24 cellular contexts compared by ENCODE assay signal in genomic region chr2:17460401-17461086, GRCh38. TPM values are rescaled to one million over a fixed set of nuclear protein-coding genes. Genes with fewer than 3 reads are reported as not detected.
"Had no signal": no experiment of that assay in that cellular context is flagged by ENCODE, and none has a peak within 500 bp of the region (broad histone marks: within the 10 kb centered on the region; RNA-seq: fewer than 3 reads in every experiment).

No MANE protein-coding gene starts in this region.

- H3K4me1 Mint-ChIP-seq: activated naive CD8-positive, alpha-beta T cell treated with anti-CD3 and anti-CD28 coated beads, Interleukin-2, amount 10 ng/mL, durations not matched to agents 7 days and 5 days; central memory CD8-positive, alpha-beta T cell had no signal

- H3K27me3 Mint-ChIP-seq: activated CD8-positive, alpha-beta T cell treated with anti-CD3 and anti-CD28 coated beads for 36 hours; activated naive CD8-positive, alpha-beta T cell treated with anti-CD3 and anti-CD28 coated beads, Interleukin-2, amount 10 ng/mL, durations not matched to agents 7 days and 5 days; central memory CD8-positive, alpha-beta T cell had no signal

- H3K36me3 Mint-ChIP-seq: activated naive CD8-positive, alpha-beta T cell treated with anti-CD3 and anti-CD28 coated beads, Interleukin-2, amount 10 ng/mL, durations not matched to agents 7 days and 5 days had no signal

- H3K4me3 Mint-ChIP-seq: activated CD8-positive, alpha-beta T cell treated with anti-CD3 and anti-CD28 coated beads for 36 hours; activated naive CD8-positive, alpha-beta T cell treated with anti-CD3 and anti-CD28 coated beads, Interleukin-2, amount 10 ng/mL, durations not matched to agents 7 days and 5 days; activated T-cell treated with anti-CD3 and anti-CD28 coated beads, Interleukin-2, amount 50 U/mL, for 72 hours; central memory CD8-positive, alpha-beta T cell; T-helper 1 cell treated with Interleukin-12 subunit alpha and Interleukin-12 subunit beta and Interleukin-4 antibody, amounts not matched to agents 30 μg/mL and 1 μg/mL, for 36 hours had no signal

- DNase-seq: activated CD4-positive, alpha-beta T cell treated with anti-CD3 and anti-CD28 coated beads for 4 hours; activated CD8-positive, alpha-beta memory T cell treated with anti-CD3 and anti-CD28 coated beads, Interleukin-2, amount 50 U/mL, for 4 hours; activated CD8-positive, alpha-beta T cell treated with anti-CD3 and anti-CD28 coated beads for 36 hours; activated gamma-delta T cell treated with Interleukin-2 at 50 U/mL for 16 hours; activated naive CD4-positive, alpha-beta T cell treated with anti-CD3 and anti-CD28 coated beads, Interleukin-2, amount 50 U/mL, for 16 hours; activated naive CD8-positive, alpha-beta T cell treated with anti-CD3 and anti-CD28 coated beads, Interleukin-2, amount 10 ng/mL, durations not matched to agents 7 days and 5 days; activated T-cell treated with anti-CD3 and anti-CD28 coated beads, Interleukin-2, amount 50 U/mL, for 72 hours; adrenal gland; anterior cingulate cortex; KBM-7; NCI-H1092; NCI-H1417 treated with DMSO at 0.1 percent for 48 hours; NCI-H1694; NCI-H2029; NCI-H2107; NCI-H510A treated with DMSO at 0.1 percent for 48 hours; NCI-H69; PC-3; SHP77 treated with DMSO at 0.1 percent for 48 hours had no signal

- H3K9me3 Mint-ChIP-seq: activated T-helper 2 cell treated with anti-CD3 and anti-CD28 coated beads, Interferon-gamma antibody, Interleukin-2, Interleukin-4, amounts not matched to agents 10 μg/mL and 5 μg/mL and 100 μg/mL, durations not matched to agents 14 hours and 24 hours and 36 hours; T-helper 1 cell treated with Interleukin-12 subunit alpha and Interleukin-12 subunit beta and Interleukin-4 antibody, amounts not matched to agents 30 μg/mL and 1 μg/mL, for 36 hours had no signal

- H3K4me3 ChIP-seq: adrenal gland had no signal

- H3K27ac Mint-ChIP-seq: activated CD8-positive, alpha-beta T cell treated with anti-CD3 and anti-CD28 coated beads for 36 hours; activated naive CD8-positive, alpha-beta T cell treated with anti-CD3 and anti-CD28 coated beads, Interleukin-2, amount 10 ng/mL, durations not matched to agents 7 days and 5 days; activated T-helper 2 cell treated with anti-CD3 and anti-CD28 coated beads, Interferon-gamma antibody, Interleukin-2, Interleukin-4, amounts not matched to agents 10 μg/mL and 5 μg/mL and 100 μg/mL, durations not matched to agents 14 hours and 24 hours and 36 hours; T-helper 1 cell treated with Interleukin-12 subunit alpha and Interleukin-12 subunit beta and Interleukin-4 antibody, amounts not matched to agents 30 μg/mL and 1 μg/mL, for 36 hours had no signal

RNA-seq across cellular contexts. Expression of gene RAD51AP2, which starts 57.7 kb away (rescaled TPM):
- total RNA-seq: activated CD8-positive, alpha-beta T cell treated with anti-CD3 and anti-CD28 coated beads for 36 hours; activated naive CD8-positive, alpha-beta T cell treated with anti-CD3 and anti-CD28 coated beads, Interleukin-2, amount 10 ng/mL, durations not matched to agents 7 days and 5 days; activated T-cell treated with anti-CD3 and anti-CD28 coated beads, Interleukin-2, amount 50 U/mL, for 72 hours; activated T-helper 2 cell treated with anti-CD3 and anti-CD28 coated beads, Interferon-gamma antibody, Interleukin-2, Interleukin-4, amounts not matched to agents 10 μg/mL and 5 μg/mL and 100 μg/mL, durations not matched to agents 14 hours and 24 hours and 36 hours; M059J; PC-3; SK-MEL-5 had no signal
